Comparison of ENCODE assay signal across 13 cellular contexts in genomic region chr16:68313116-68313515, GRCh38.
"Had no signal": no experiment of that assay in that cellular context is flagged by ENCODE, and none has a peak within 500 bp of the region (broad histone marks: within the 10 kb centered on the region; RNA-seq: fewer than 3 reads in every experiment).

No MANE protein-coding gene starts in this region.

- ATAC-seq: left lobe of liver; mucosa of descending colon; stimulated activated naive CD8-positive, alpha-beta T cell treated with anti-CD3 and anti-CD28 coated beads, Interleukin-15, amount 100 ng/mL, for 72 hours had no signal

- H3K9me3 Mint-ChIP-seq: stimulated activated naive CD8-positive, alpha-beta T cell treated with anti-CD3 and anti-CD28 coated beads, Interleukin-15, amount 100 ng/mL, for 72 hours had no signal

- H3K27ac Mint-ChIP-seq: stimulated activated naive CD8-positive, alpha-beta T cell treated with anti-CD3 and anti-CD28 coated beads, Interleukin-15, amount 100 ng/mL, for 72 hours had no signal

- H3K9ac ChIP-seq: parathyroid adenoma had no signal

- H3K27ac ChIP-seq: parathyroid adenoma, testis had no signal

- H3K9me3 ChIP-seq: mucosa of descending colon, testis had no signal

- H3K4me3 ChIP-seq: mucosa of descending colon, testis had no signal

- H3K27me3 ChIP-seq: testis had no signal

- H2AFZ ChIP-seq: parathyroid adenoma had no signal

- DNase-seq: activated CD4-positive, alpha-beta T cell treated with anti-CD3 and anti-CD28 coated beads, Interleukin-2, amount 50 U/mL, for 1 hour; activated CD4-positive, CD25-positive, alpha-beta regulatory T cell; activated naive CD4-positive, alpha-beta T cell; activated T-cell treated with anti-CD3 and anti-CD28 coated beads, Interleukin-2, amount 50 U/mL, for 48 hours; cerebellar nuclear complex; dermis blood vessel endothelial cell; mucosa of descending colon; stimulated activated CD4-positive, alpha-beta T cell treated with anti-CD3 and anti-CD28 coated beads, Interleukin-15, amount 100 ng/mL, for 24 hours; stimulated activated CD4-positive, alpha-beta T cell treated with anti-CD3 and anti-CD28 coated beads, Interleukin-4, amount 100 ng/mL, for 4 hours; stimulated activated naive CD8-positive, alpha-beta T cell treated with anti-CD3 and anti-CD28 coated beads, Interleukin-15, amount 100 ng/mL, for 72 hours; testis had no signal

- H3K27me3 Mint-ChIP-seq: stimulated activated naive CD8-positive, alpha-beta T cell treated with anti-CD3 and anti-CD28 coated beads, Interleukin-15, amount 100 ng/mL, for 72 hours had no signal
